ENCODE assay signal across 1 cellular context in genomic region chr11:10659339-10660216, GRCh38.
TF ChIP-seq lines count a peak whose summit lies in the region.

No MANE protein-coding gene starts in this region.

TF ChIP-seq in K562, 482 proteins besides CTCF, POLR2A, EP300 and RAD21 (continued from another document and continues in another):
- TF ChIP-seq BCLAF1 (IDR thresholded peaks at IDR 0.05; ENCODE audit: borderline replicate concordance in 1 of 2, control insufficient read depth in 1 of 2, low read depth in 2 of 2, low read length in 1 of 2) (no peak), IFI16 (CRISPR knock-in tag; IDR thresholded peaks at IDR 0.05) (no peak), OTX1 (CRISPR knock-in tag; IDR thresholded peaks at IDR 0.05) (no peak), MAFG (tag; conservative IDR thresholded peaks at IDR 0.05) (peak; percentile 63), SIRT6 (IDR thresholded peaks at IDR 0.05; ENCODE audit: low read depth, low read length) (no peak), MBD2 (IDR thresholded peaks at IDR 0.05; ENCODE audit: borderline replicate concordance, low read depth) (no peak), MEF2D (tag; conservative IDR thresholded peaks at IDR 0.05; ENCODE audit: low read depth) (peak; percentile 74; the same call in 1 of the 2 replicates), ZFP91 (CRISPR knock-in tag; IDR thresholded peaks at IDR 0.05) (no peak), LARP7 (IDR thresholded peaks at IDR 0.05) (no peak), BACH1 (tag; IDR thresholded peaks at IDR 0.05) (peak; percentile 78), ZBTB11 (CRISPR knock-in tag; IDR thresholded peaks at IDR 0.05) (peak in 1 of 3 experiments; percentile 80; a peak in 2 of 6 replicates), MECOM (CRISPR knock-in tag; IDR thresholded peaks at IDR 0.05) (0 out of 2 replicates have a peak, but pooled peaks have one; percentile 52), ZNF511 (CRISPR knock-in tag; IDR thresholded peaks at IDR 0.05) (no peak), ZNF445 (CRISPR knock-in tag; IDR thresholded peaks at IDR 0.05; ENCODE audit: low read depth) (no peak), RCOR1 (IDR thresholded peaks at IDR 0.05; ENCODE audit: borderline replicate concordance in 1 of 2, low read depth in 2 of 2, low read length in 2 of 2) (peak in 1 of 2 experiments; percentile 82; a peak in 1 of 4 replicates), NCOR1 (IDR thresholded peaks at IDR 0.05) (0 out of 2 replicates have a peak, but pooled peaks have one; percentile 21), ZNF316 (IDR thresholded peaks at IDR 0.05) (peak; percentile 91), CAMTA2 (CRISPR knock-in tag; conservative IDR thresholded peaks at IDR 0.05) (no peak), COPS2 (conservative IDR thresholded peaks at IDR 0.05) (no peak), U2AF2 (optimal IDR thresholded peaks at IDR 0.05; ENCODE audit: low read depth, low read length) (no peak), FOXP1 (CRISPR knock-in tag; IDR thresholded peaks at IDR 0.05) (no peak), HDAC2 (IDR thresholded peaks at IDR 0.05) (peak; percentile 61; the same call in 1 of the 2 replicates), TCF3 (CRISPR knock-in tag; IDR thresholded peaks at IDR 0.05) (no peak; the same call in 1 of the 2 replicates), CTBP1 (IDR thresholded peaks at IDR 0.05; ENCODE audit: borderline replicate concordance) (peak; percentile 79), SMAD4 (CRISPR knock-in tag; conservative IDR thresholded peaks at IDR 0.05) (peak; percentile 36), GABPB2 (CRISPR knock-in tag; conservative IDR thresholded peaks at IDR 0.05) (no peak), TOE1 (IDR thresholded peaks at IDR 0.05; ENCODE audit: borderline replicate concordance) (no peak), TOE1 (CRISPR knock-in tag; IDR thresholded peaks at IDR 0.05; ENCODE audit: borderline replicate concordance, low read depth) (no peak), ZNF282 (CRISPR knock-in tag; IDR thresholded peaks at IDR 0.05) (no peak), DMBX1 (CRISPR knock-in tag; IDR thresholded peaks at IDR 0.05; ENCODE audit: borderline replicate concordance) (peak; percentile 48; the same call in 1 of the 2 replicates), CBX3 (IDR thresholded peaks at IDR 0.05; ENCODE audit: borderline replicate concordance in 1 of 2, low read length in 2 of 2) (no peak), DLX4 (CRISPR knock-in tag; IDR thresholded peaks at IDR 0.05) (no peak), ARID3B (CRISPR knock-in tag; IDR thresholded peaks at IDR 0.05; ENCODE audit: borderline replicate concordance) (no peak), PBX2 (CRISPR knock-in tag; IDR thresholded peaks at IDR 0.05; ENCODE audit: low read depth) (no peak), PBX2 (tag; conservative IDR thresholded peaks at IDR 0.05; ENCODE audit: low read depth) (peak; percentile 83), NRF1 (conservative IDR thresholded peaks at IDR 0.05 in 1 of 2, IDR thresholded peaks at IDR 0.05 in 1 of 2) (peak; percentile 45 to 63; a peak in 2 of 4 replicates), JUNB (CRISPR knock-in tag; conservative IDR thresholded peaks at IDR 0.05) (peak; percentile 90), ELF2 (CRISPR knock-in tag; IDR thresholded peaks at IDR 0.05) (0 out of 2 replicates have a peak, but pooled peaks have one; percentile 6)
